14 cellular contexts compared by ENCODE assay signal in the genomic region with DNA sequence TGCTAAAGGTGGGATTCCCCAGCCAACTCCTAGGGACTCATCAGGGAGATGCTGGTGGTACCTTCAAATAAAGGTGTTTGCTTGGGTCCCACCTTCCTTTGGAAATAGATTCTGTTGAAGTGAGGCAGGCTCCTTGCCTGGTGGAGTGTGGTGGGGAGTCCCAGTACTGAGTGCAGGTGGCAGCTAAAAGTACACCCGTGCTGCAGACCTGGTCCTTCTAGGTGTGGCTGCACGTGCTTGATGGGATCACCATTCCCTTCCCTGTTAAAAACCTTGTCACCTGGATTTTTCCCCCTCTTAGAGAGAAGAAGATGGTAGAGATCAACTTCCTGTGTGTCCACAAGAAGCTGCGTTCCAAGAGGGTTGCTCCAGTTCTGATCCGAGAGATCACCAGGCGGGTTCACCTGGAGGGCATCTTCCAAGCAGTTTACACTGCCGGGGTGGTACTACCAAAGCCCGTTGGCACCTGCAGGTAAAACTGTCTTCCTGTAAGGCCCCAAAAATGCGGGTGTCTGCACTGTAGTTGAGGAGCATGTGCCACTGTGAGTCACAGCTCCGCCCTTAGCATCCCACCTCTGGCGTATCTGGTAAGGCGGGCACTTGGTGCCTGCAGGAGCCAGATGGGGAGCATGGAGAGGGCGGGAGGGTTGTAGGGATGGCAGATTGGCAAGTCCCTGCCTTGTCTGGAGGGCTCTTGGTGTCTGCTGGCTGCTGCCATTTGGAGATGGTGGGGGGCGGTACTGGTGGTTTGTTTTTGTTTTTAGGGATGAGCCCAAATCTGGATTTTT. TPM values are rescaled to one million over a fixed set of nuclear protein-coding genes. Genes with fewer than 3 reads are reported as not detected.
A peak's percentile ranks its signal among the peaks of the same experiment; 100 is the strongest.
DNase-seq lines count a peak whose midpoint lies in the region; ATAC-seq, FAIRE-seq and TF ChIP-seq lines count a peak whose summit lies in the region.
"Had no signal": no experiment of that assay in that cellular context is flagged by ENCODE, and none has a peak within 500 bp of the region (broad histone marks: within the 10 kb centered on the region; RNA-seq: fewer than 3 reads in every experiment).

No MANE protein-coding gene starts in this region.

- H3K4me3 Mint-ChIP-seq in brain = no peak overlapping the region
- H3K4me3 Mint-ChIP-seq in mesothelial cell of epicardium = no peak overlapping the region
- H3K4me3 Mint-ChIP-seq: activated CD8-positive, alpha-beta memory T cell treated with anti-CD3 and anti-CD28 coated beads, Interleukin-2, amount 10 ng/mL, durations not matched to agents 7 days and 5 days; activated naive CD8-positive, alpha-beta T cell treated with anti-CD3 and anti-CD28 coated beads, Interleukin-2, amount 10 ng/mL, durations not matched to agents 7 days and 5 days had no signal

- H3K27me3 ChIP-seq in left ventricle myocardium inferior (ENCODE audit: low read depth) (no peaks in the 10 kb centered on the region), right atrium auricular region (no peaks in the 10 kb centered on the region)
- H3K27me3 ChIP-seq: right lobe of liver had no signal

- peaks cover 69% of the 10 kb centered on the region for H3K36me3 Mint-ChIP-seq in brain
- H3K36me3 Mint-ChIP-seq in mesothelial cell of epicardium = peaks cover 39% of the 10 kb centered on the region

- H3K4me1 Mint-ChIP-seq in brain (peaks cover 12% of the 10 kb centered on the region), mesothelial cell of epicardium (peaks cover 28% of the 10 kb centered on the region)
- H3K4me1 Mint-ChIP-seq: activated CD8-positive, alpha-beta memory T cell treated with anti-CD3 and anti-CD28 coated beads, Interleukin-2, amount 10 ng/mL, durations not matched to agents 7 days and 5 days; activated naive CD8-positive, alpha-beta T cell treated with anti-CD3 and anti-CD28 coated beads, Interleukin-2, amount 10 ng/mL, durations not matched to agents 7 days and 5 days had no signal

- H3K36me3 ChIP-seq in left ventricle myocardium inferior = peaks cover 94% of the 10 kb centered on the region
- peaks cover 87% of the 10 kb centered on the region for H3K36me3 ChIP-seq in right atrium auricular region
- H3K36me3 ChIP-seq in urinary bladder (ENCODE audit: insufficient read depth) = peaks cover 7% of the 10 kb centered on the region

- no peak for FAIRE-seq in urothelium cell line (lab: Jason Lieb, UNC)
- FAIRE-seq: islet of Langerhans had no signal

- intact Hi-C loops in left ventricle myocardium inferior (cut with micrococcal nuclease) = no loop called here

- H3K27ac ChIP-seq in left ventricle myocardium inferior (replicated peaks) (peak overlapping the region; percentile 56), right atrium auricular region (peak overlapping the region in 1 of 2 donors; percentile 76), urinary bladder (ENCODE audit: low read depth) (peak overlapping the region; percentile 33)
- H3K27ac ChIP-seq: KMS-11, right lobe of liver had no signal

- 87% methylated on average over 13 of the region's 13 CpGs for WGBS in urinary bladder

- H3K27ac Mint-ChIP-seq in brain (peak overlapping the region in 4 of 5 experiments; percentile 71 to 94 (median 88)), mesothelial cell of epicardium (peak overlapping the region; percentile 69)
- H3K27ac Mint-ChIP-seq: activated CD8-positive, alpha-beta memory T cell treated with anti-CD3 and anti-CD28 coated beads, Interleukin-2, amount 10 ng/mL, durations not matched to agents 7 days and 5 days; activated naive CD8-positive, alpha-beta T cell treated with anti-CD3 and anti-CD28 coated beads, Interleukin-2, amount 10 ng/mL, durations not matched to agents 7 days and 5 days had no signal

- TF ChIP-seq CTCF in left ventricle myocardium inferior (IDR thresholded peaks at IDR 0.05; ENCODE audit: borderline replicate concordance) (no peak), right atrium auricular region (IDR thresholded peaks at IDR 0.05) (no peak), brain (conservative IDR thresholded peaks at IDR 0.05) (no peak), mesothelial cell of epicardium (IDR thresholded peaks at IDR 0.05; ENCODE audit: unreplicated experiment) (no peak)

- DNase-seq in left ventricle myocardium inferior (no peak), right atrium auricular region (ENCODE audit: low spot score) (no peak), mesothelial cell of epicardium (ENCODE audit: low spot score in 2 of 2, unreplicated experiment in 2 of 2) (no peak), middle frontal gyrus (ENCODE audit: extremely low spot score, low spot score) (no peak), urothelium cell line (ENCODE audit: low spot score) (no peak)
- DNase-seq: NCI-H1436 treated with DMSO at 0.1 percent for 48 hours had no signal

- H3K9me3 ChIP-seq in left ventricle myocardium inferior (replicated peaks) (no peaks in the 10 kb centered on the region), right atrium auricular region (no peaks in the 10 kb centered on the region)
- H3K9me3 ChIP-seq: right lobe of liver had no signal

- H3K27me3 Mint-ChIP-seq in brain (no peaks in the 10 kb centered on the region), mesothelial cell of epicardium (ENCODE audit: low read depth) (no peaks in the 10 kb centered on the region)
- H3K27me3 Mint-ChIP-seq: activated CD8-positive, alpha-beta memory T cell treated with anti-CD3 and anti-CD28 coated beads, Interleukin-2, amount 10 ng/mL, durations not matched to agents 7 days and 5 days; activated naive CD8-positive, alpha-beta T cell treated with anti-CD3 and anti-CD28 coated beads, Interleukin-2, amount 10 ng/mL, durations not matched to agents 7 days and 5 days had no signal

- no peak for ATAC-seq in HG02588 (IDR thresholded peaks at IDR 0.05; ENCODE audit: unreplicated experiment)

- no peaks in the 10 kb centered on the region for H3K9me3 Mint-ChIP-seq in brain
- no peaks in the 10 kb centered on the region for H3K9me3 Mint-ChIP-seq in mesothelial cell of epicardium
- H3K9me3 Mint-ChIP-seq: activated naive CD8-positive, alpha-beta T cell treated with anti-CD3 and anti-CD28 coated beads, Interleukin-2, amount 10 ng/mL, durations not matched to agents 7 days and 5 days had no signal

- H3K4me3 ChIP-seq in left ventricle myocardium inferior = no peak overlapping the region
- H3K4me3 ChIP-seq in right atrium auricular region = no peak overlapping the region
- H3K4me3 ChIP-seq in urinary bladder (ENCODE audit: low read depth, low read length) = no peak overlapping the region
- H3K4me3 ChIP-seq: right lobe of liver had no signal

- H3K4me1 ChIP-seq in left ventricle myocardium inferior (peaks cover 69% of the 10 kb centered on the region), right atrium auricular region (peaks cover 0 to 46% of the 10 kb centered on the region in 2 donors), urinary bladder (ENCODE audit: insufficient read depth) (no peaks in the 10 kb centered on the region)

RNA-seq across cellular contexts. Expression of a gene that starts 34.0 kb away (rescaled TPM):
- 146 TPM for total RNA-seq in left ventricle myocardium inferior
- total RNA-seq in right atrium auricular region = 100 to 1,000 TPM; 102 to 156 TPM
- polyA plus RNA-seq in brain (ENCODE audit: insufficient read depth, low read depth, low replicate concordance) = 35.8 TPM
- 46.6 to 54.0 TPM (median 52.6 TPM) in 3 replicates for total RNA-seq in mesothelial cell of epicardium
- 18.1 TPM for total RNA-seq in urinary bladder
- polyA plus RNA-seq in urinary bladder = 84.1 TPM

RNA-seq across cellular contexts. Expression of a gene that starts 37.2 kb away (rescaled TPM):
- total RNA-seq in left ventricle myocardium inferior = 86.0 TPM
- total RNA-seq in right atrium auricular region = 10 to 100 TPM; 44.6 to 52.7 TPM
- 60.8 TPM for polyA plus RNA-seq in brain (ENCODE audit: insufficient read depth, low read depth, low replicate concordance)
- total RNA-seq in mesothelial cell of epicardium = 80.6 to 86.1 TPM (median 80.9 TPM) in 3 replicates
- total RNA-seq in urinary bladder = 31.4 TPM
- polyA plus RNA-seq in urinary bladder = 50.1 TPM

RNA-seq across cellular contexts. Expression of a gene that starts 37.2 kb away (rescaled TPM):
- total RNA-seq in left ventricle myocardium inferior = 6.4 TPM
- 1 to 10 TPM; 9.0 to 9.4 TPM for total RNA-seq in right atrium auricular region
- 7.6 TPM for polyA plus RNA-seq in brain (ENCODE audit: insufficient read depth, low read depth, low replicate concordance)
- 17.0 to 17.4 TPM (median 17.4 TPM) in 3 replicates for total RNA-seq in mesothelial cell of epicardium
- 4.5 TPM for total RNA-seq in urinary bladder
- polyA plus RNA-seq in urinary bladder = 18.2 TPM

RNA-seq across cellular contexts. Expression of a gene that starts 46.8 kb away (rescaled TPM):
- 25.9 TPM for total RNA-seq in left ventricle myocardium inferior
- total RNA-seq in right atrium auricular region = 10 to 100 TPM; 37.3 to 46.1 TPM
- polyA plus RNA-seq in brain (ENCODE audit: insufficient read depth, low read depth, low replicate concordance) = 95.0 TPM
- 83.2 to 86.0 TPM (median 83.2 TPM) in 3 replicates for total RNA-seq in mesothelial cell of epicardium
- 26.5 TPM for total RNA-seq in urinary bladder
- 39.4 TPM for polyA plus RNA-seq in urinary bladder

RNA-seq across cellular contexts. Expression of a gene that starts 50.0 kb away (rescaled TPM):
- total RNA-seq in left ventricle myocardium inferior = 28.8 TPM
- 10 to 100 TPM; 16.4 to 31.1 TPM for total RNA-seq in right atrium auricular region
- polyA plus RNA-seq in brain (ENCODE audit: insufficient read depth, low read depth, low replicate concordance) = 10.8 TPM
- 38.2 to 40.6 TPM (median 38.8 TPM) in 3 replicates for total RNA-seq in mesothelial cell of epicardium
- total RNA-seq in urinary bladder = 19.2 TPM
- 22.0 TPM for polyA plus RNA-seq in urinary bladder
